In the genomic region with DNA sequence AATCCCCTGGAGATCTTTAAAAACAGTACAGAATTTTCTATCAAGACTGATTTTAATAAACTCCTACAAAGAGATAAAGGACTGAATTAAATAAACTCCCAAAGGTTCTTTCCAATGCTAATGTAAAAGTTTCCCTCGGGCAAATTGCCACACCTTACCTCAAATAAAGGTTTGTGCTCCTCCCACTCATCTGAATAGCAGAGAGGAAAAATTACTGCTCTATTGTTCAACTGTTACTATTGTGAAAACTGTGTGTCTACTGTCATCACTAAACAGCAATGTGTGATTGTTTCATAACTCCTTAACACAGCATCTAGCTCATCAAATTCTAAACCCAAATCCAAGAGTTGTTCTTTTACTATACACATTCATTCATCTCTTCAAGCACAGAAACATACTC, we compare ENCODE assay signal across 12 cellular contexts. TPM values are rescaled to one million over a fixed set of nuclear protein-coding genes. Genes with fewer than 3 reads are reported as not detected.
A peak's percentile ranks its signal among the peaks of the same experiment; 100 is the strongest.
DNase-seq lines count a peak whose midpoint lies in the region; ATAC-seq and TF ChIP-seq lines count a peak whose summit lies in the region.
"Had no signal": no experiment of that assay in that cellular context is flagged by ENCODE, and none has a peak within 500 bp of the region (broad histone marks: within the 10 kb centered on the region; RNA-seq: fewer than 3 reads in every experiment).

No MANE protein-coding gene starts in this region.

- peaks cover 46% of the 10 kb centered on the region for H3K4me1 Mint-ChIP-seq in stimulated activated naive CD8-positive, alpha-beta T cell treated with anti-CD3 and anti-CD28 coated beads, Interleukin-15, Interleukin-2, amounts not matched to agents 100 ng/mL and 50 ng/mL, for 24 hours (ENCODE audit: low read depth)
- peaks cover 41% of the 10 kb centered on the region for H3K4me1 Mint-ChIP-seq in activated CD4-positive, alpha-beta memory T cell treated with anti-CD3 and anti-CD28 coated beads for 36 hours (ENCODE audit: low read depth)

- ATAC-seq in stimulated activated naive CD8-positive, alpha-beta T cell treated with anti-CD3 and anti-CD28 coated beads, Interleukin-15, Interleukin-2, amounts not matched to agents 100 U/mL and 50 U/mL, for 24 hours = no peak
- ATAC-seq in foreskin keratinocyte (no peak), HG03378 (IDR thresholded peaks at IDR 0.05; ENCODE audit: unreplicated experiment) (no peak)

- WGBS in esophagus muscularis mucosa = 67% methylated on average over 1 of the region's 1 CpG

- TF ChIP-seq EP300 in esophagus muscularis mucosa (IDR thresholded peaks at IDR 0.05) = no peak

- CTCF ChIA-PET in activated CD4-positive, alpha-beta memory T cell treated with anti-CD3 and anti-CD28 coated beads for 36 hours (lab: Charles Lee) = no interaction called here

- no peaks in the 10 kb centered on the region for H3K27me3 Mint-ChIP-seq in stimulated activated naive CD8-positive, alpha-beta T cell treated with anti-CD3 and anti-CD28 coated beads, Interleukin-15, Interleukin-2, amounts not matched to agents 100 ng/mL and 50 ng/mL, for 24 hours
- no peaks in the 10 kb centered on the region for H3K27me3 Mint-ChIP-seq in activated CD4-positive, alpha-beta memory T cell treated with anti-CD3 and anti-CD28 coated beads for 36 hours

- intact Hi-C loops in activated CD4-positive, alpha-beta memory T cell treated with anti-CD3 and anti-CD28 coated beads for 36 hours (cut with micrococcal nuclease) = no loop called here
- intact Hi-C loops in esophagus muscularis mucosa (cut with DNase I) = no loop called here

- no peaks in the 10 kb centered on the region for H3K9me3 ChIP-seq in esophagus muscularis mucosa
- H3K9me3 ChIP-seq: adrenal gland; BLaER1 treated with 17β-estradiol and CSF1 and Interleukin-3, amounts not matched to agents 10 nM and 100 nM had no signal

- TF ChIP-seq CTCF in foreskin keratinocyte (conservative IDR thresholded peaks at IDR 0.05) (no peak), esophagus muscularis mucosa (IDR thresholded peaks at IDR 0.05) (no peak)

- H3K4me3 ChIP-seq in esophagus muscularis mucosa = no peak overlapping the region
- H3K4me3 ChIP-seq: adrenal gland had no signal

- H3K27me3 ChIP-seq in foreskin keratinocyte (no peaks in the 10 kb centered on the region), esophagus muscularis mucosa (no peaks in the 10 kb centered on the region)
- H3K27me3 ChIP-seq: adrenal gland; BLaER1 treated with 17β-estradiol and CSF1 and Interleukin-3, amounts not matched to agents 10 nM and 100 nM had no signal

- no peaks in the 10 kb centered on the region for H3K36me3 ChIP-seq in esophagus muscularis mucosa
- H3K36me3 ChIP-seq: adrenal gland had no signal

- no peak for TF ChIP-seq POLR2A in esophagus muscularis mucosa (IDR thresholded peaks at IDR 0.05; ENCODE audit: low read depth)

- peak overlapping the region; percentile 6 for H3K4me3 Mint-ChIP-seq in stimulated activated naive CD8-positive, alpha-beta T cell treated with anti-CD3 and anti-CD28 coated beads, Interleukin-15, Interleukin-2, amounts not matched to agents 100 ng/mL and 50 ng/mL, for 24 hours
- no peak overlapping the region for H3K4me3 Mint-ChIP-seq in activated CD4-positive, alpha-beta memory T cell treated with anti-CD3 and anti-CD28 coated beads for 36 hours
- H3K4me3 Mint-ChIP-seq: endodermal cell had no signal

- H3K4me1 ChIP-seq in foreskin keratinocyte (peaks cover 26% of the 10 kb centered on the region), esophagus muscularis mucosa (peaks cover 14 to 23% (median 18%) of the 10 kb centered on the region in 4 donors)

- DNase-seq in stimulated activated naive CD8-positive, alpha-beta T cell treated with anti-CD3 and anti-CD28 coated beads, Interleukin-15, Interleukin-2, amounts not matched to agents 100 U/mL and 50 U/mL, for 24 hours = no peak
- DNase-seq in OCI-M1 (lab: John Stamatoyannopoulos, UW) (peak; percentile 41), foreskin keratinocyte (peak in 1 of 2 donors; percentile 57), inferior parietal cortex (ENCODE audit: extremely low spot score) (no peak), esophagus muscularis mucosa (ENCODE audit: extremely low spot score) (no peak)
- DNase-seq in activated CD4-positive, alpha-beta memory T cell treated with anti-CD3 and anti-CD28 coated beads for 36 hours = no peak
- DNase-seq: adrenal gland, endodermal cell, H7 had no signal

- POLR2A ChIA-PET in activated CD4-positive, alpha-beta memory T cell treated with anti-CD3 and anti-CD28 coated beads for 36 hours (lab: Charles Lee) = no interaction called here

- peaks cover 14% of the 10 kb centered on the region for H3K36me3 Mint-ChIP-seq in stimulated activated naive CD8-positive, alpha-beta T cell treated with anti-CD3 and anti-CD28 coated beads, Interleukin-15, Interleukin-2, amounts not matched to agents 100 ng/mL and 50 ng/mL, for 24 hours (ENCODE audit: low read depth)
- peaks cover 3% of the 10 kb centered on the region for H3K36me3 Mint-ChIP-seq in activated CD4-positive, alpha-beta memory T cell treated with anti-CD3 and anti-CD28 coated beads for 36 hours

- H3K9me3 Mint-ChIP-seq in stimulated activated naive CD8-positive, alpha-beta T cell treated with anti-CD3 and anti-CD28 coated beads, Interleukin-15, Interleukin-2, amounts not matched to agents 100 ng/mL and 50 ng/mL, for 24 hours = no peaks in the 10 kb centered on the region
- H3K9me3 Mint-ChIP-seq in activated CD4-positive, alpha-beta memory T cell treated with anti-CD3 and anti-CD28 coated beads for 36 hours = no peaks in the 10 kb centered on the region
- H3K9me3 Mint-ChIP-seq: endodermal cell had no signal

- H3K27ac Mint-ChIP-seq in stimulated activated naive CD8-positive, alpha-beta T cell treated with anti-CD3 and anti-CD28 coated beads, Interleukin-15, Interleukin-2, amounts not matched to agents 100 ng/mL and 50 ng/mL, for 24 hours = no peak overlapping the region
- H3K27ac Mint-ChIP-seq in activated CD4-positive, alpha-beta memory T cell treated with anti-CD3 and anti-CD28 coated beads for 36 hours = no peak overlapping the region

- H3K27ac ChIP-seq in foreskin keratinocyte (peak overlapping the region; percentile 7), esophagus muscularis mucosa (replicated peaks in 1 of 4) (no peak overlapping the region)
- H3K27ac ChIP-seq: adrenal gland; BLaER1 treated with 17β-estradiol and CSF1 and Interleukin-3, amounts not matched to agents 10 nM and 100 nM had no signal

RNA-seq across cellular contexts. Expression of gene SPTLC2, which starts 3.2 kb away (rescaled TPM):
- total RNA-seq in foreskin keratinocyte (35.0 and 36.6 TPM in 2 replicates), esophagus muscularis mucosa (10 to 100 TPM; 14.5 to 25.3 (median 20.1) TPM)
- 15.6 and 18.0 TPM in 2 replicates for polyA plus RNA-seq in foreskin keratinocyte
- total RNA-seq in activated CD4-positive, alpha-beta memory T cell treated with anti-CD3 and anti-CD28 coated beads for 36 hours = 10 to 100 TPM; 23.6 to 23.9 TPM
